Comparison of ENCODE assay signal across 20 cellular contexts in genomic region chr12:58787021-58787760, GRCh38.
DNase-seq lines count a peak whose midpoint lies in the region; ATAC-seq and TF ChIP-seq lines count a peak whose summit lies in the region.
"Had no signal": no experiment of that assay in that cellular context is flagged by ENCODE, and none has a peak within 500 bp of the region (broad histone marks: within the 10 kb centered on the region; RNA-seq: fewer than 3 reads in every experiment).

No MANE protein-coding gene starts in this region.

- TF ChIP-seq POLR2A in NB4 (IDR thresholded peaks at IDR 0.05; ENCODE audit: extremely low read depth, insufficient read length), result no peak

- peaks cover 0 to 12% of the 10 kb centered on the region in 2 donors for H3K9me3 Mint-ChIP-seq in effector memory CD8-positive, alpha-beta T cell
- H3K9me3 Mint-ChIP-seq: activated T-helper 17 cell treated with anti-CD3 and anti-CD28 coated beads, Interleukin-2, amount 50 U/mL, for 72 hours had no signal

- DNase-seq in COLO668 (lab: John Stamatoyannopoulos, UW; ENCODE audit: unreplicated experiment) (peak; percentile 41), NB4 (ENCODE audit: low read depth) (peak; percentile 8), NCI-H345 treated with DMSO at 0.1 percent for 48 hours (lab: John Stamatoyannopoulos, UW; ENCODE audit: unreplicated experiment) (peak; percentile 68), fibroblast of peridontal ligament (ENCODE audit: extremely low read depth) (peak; percentile 20), middle frontal gyrus (ENCODE audit: extremely low spot score, low spot score) (no peak), NCI-H82 treated with DMSO at 0.1 percent for 48 hours (lab: John Stamatoyannopoulos, UW; ENCODE audit: unreplicated experiment) (no peak)
- DNase-seq in effector memory CD8-positive, alpha-beta T cell, result no peak
- DNase-seq: activated naive CD8-positive, alpha-beta T cell treated with anti-CD3 and anti-CD28 coated beads for 36 hours; cerebellar nuclear complex; effector CD8-positive, alpha-beta T cell; stimulated activated CD4-positive, alpha-beta T cell treated with anti-CD3 and anti-CD28 coated beads, Interleukin-2, amount 100 ng/mL, for 24 hours had no signal

- TF ChIP-seq CTCF in NB4 (IDR thresholded peaks at IDR 0.05; ENCODE audit: low read depth, low read length), result no peak

- no peak overlapping the region for H3K27ac Mint-ChIP-seq in effector memory CD8-positive, alpha-beta T cell
- H3K27ac Mint-ChIP-seq: activated naive CD8-positive, alpha-beta T cell treated with anti-CD3 and anti-CD28 coated beads for 36 hours; activated T-helper 17 cell treated with anti-CD3 and anti-CD28 coated beads, Interleukin-2, amount 50 U/mL, for 72 hours; stimulated activated effector memory CD8-positive, alpha-beta T cell treated with anti-CD3 and anti-CD28 coated beads, Interleukin-12 subunit alpha, Interleukin-12 subunit beta, amount 100 ng/mL, for 72 hours had no signal

- no peaks in the 10 kb centered on the region for H3K27me3 Mint-ChIP-seq in effector memory CD8-positive, alpha-beta T cell
- H3K27me3 Mint-ChIP-seq: activated naive CD8-positive, alpha-beta T cell treated with anti-CD3 and anti-CD28 coated beads for 36 hours; activated T-helper 17 cell treated with anti-CD3 and anti-CD28 coated beads, Interleukin-2, amount 50 U/mL, for 72 hours had no signal

- no peaks in the 10 kb centered on the region for H3K36me3 Mint-ChIP-seq in effector memory CD8-positive, alpha-beta T cell (ENCODE audit: insufficient read depth)
- H3K36me3 Mint-ChIP-seq: activated naive CD8-positive, alpha-beta T cell treated with anti-CD3 and anti-CD28 coated beads for 36 hours; stimulated activated effector memory CD8-positive, alpha-beta T cell treated with anti-CD3 and anti-CD28 coated beads, Interleukin-12 subunit alpha, Interleukin-12 subunit beta, amount 100 ng/mL, for 72 hours had no signal

- H3K4me1 Mint-ChIP-seq in effector memory CD8-positive, alpha-beta T cell (ENCODE audit: low read depth in 2 of 2), result no peaks in the 10 kb centered on the region
- H3K4me1 Mint-ChIP-seq: activated naive CD8-positive, alpha-beta T cell treated with anti-CD3 and anti-CD28 coated beads for 36 hours; activated T-helper 17 cell treated with anti-CD3 and anti-CD28 coated beads, Interleukin-2, amount 50 U/mL, for 72 hours; stimulated activated effector memory CD8-positive, alpha-beta T cell treated with anti-CD3 and anti-CD28 coated beads, Interleukin-12 subunit alpha, Interleukin-12 subunit beta, amount 100 ng/mL, for 72 hours had no signal

- H3K4me3 ChIP-seq in NB4 (ENCODE audit: low read depth, low read length), result no peak overlapping the region
- H3K4me3 ChIP-seq: K562, lung, psoas muscle, skin epidermis had no signal

- H3K4me3 Mint-ChIP-seq in effector memory CD8-positive, alpha-beta T cell, result no peak overlapping the region
- H3K4me3 Mint-ChIP-seq: activated naive CD8-positive, alpha-beta T cell treated with anti-CD3 and anti-CD28 coated beads for 36 hours; activated T-helper 17 cell treated with anti-CD3 and anti-CD28 coated beads, Interleukin-2, amount 50 U/mL, for 72 hours; stimulated activated effector memory CD8-positive, alpha-beta T cell treated with anti-CD3 and anti-CD28 coated beads, Interleukin-12 subunit alpha, Interleukin-12 subunit beta, amount 100 ng/mL, for 72 hours had no signal

- no peak for ATAC-seq in GM18517 (IDR thresholded peaks at IDR 0.05; ENCODE audit: unreplicated experiment)
- no peak for ATAC-seq in effector memory CD8-positive, alpha-beta T cell (replicated peaks)
- ATAC-seq: activated T-helper 17 cell treated with anti-CD3 and anti-CD28 coated beads, Interleukin-2, amount 50 U/mL, for 72 hours; esophagus mucosa; K562; psoas muscle; SK-N-SH treated with all-trans-retinoic acid at 6 μM for 48 hours; stimulated activated effector memory CD8-positive, alpha-beta T cell treated with anti-CD3 and anti-CD28 coated beads, Interleukin-12 subunit alpha, Interleukin-12 subunit beta, amount 100 ng/mL, for 72 hours had no signal

Comparison
In these comparisons a context has a peak if more than half of its experiments do, and no peak if none do; other contexts are left out.
1. DNase-seq: peak in COLO668 (single experiment), NB4 (single experiment), NCI-H345 treated with DMSO at 0.1 percent for 48 hours (single experiment) and fibroblast of peridontal ligament (single experiment); none in effector memory CD8-positive, alpha-beta T cell (0 of 3), middle frontal gyrus (single experiment) and NCI-H82 treated with DMSO at 0.1 percent for 48 hours (single experiment).